ENCODE assay signal across 2 cellular contexts in the genomic region with DNA sequence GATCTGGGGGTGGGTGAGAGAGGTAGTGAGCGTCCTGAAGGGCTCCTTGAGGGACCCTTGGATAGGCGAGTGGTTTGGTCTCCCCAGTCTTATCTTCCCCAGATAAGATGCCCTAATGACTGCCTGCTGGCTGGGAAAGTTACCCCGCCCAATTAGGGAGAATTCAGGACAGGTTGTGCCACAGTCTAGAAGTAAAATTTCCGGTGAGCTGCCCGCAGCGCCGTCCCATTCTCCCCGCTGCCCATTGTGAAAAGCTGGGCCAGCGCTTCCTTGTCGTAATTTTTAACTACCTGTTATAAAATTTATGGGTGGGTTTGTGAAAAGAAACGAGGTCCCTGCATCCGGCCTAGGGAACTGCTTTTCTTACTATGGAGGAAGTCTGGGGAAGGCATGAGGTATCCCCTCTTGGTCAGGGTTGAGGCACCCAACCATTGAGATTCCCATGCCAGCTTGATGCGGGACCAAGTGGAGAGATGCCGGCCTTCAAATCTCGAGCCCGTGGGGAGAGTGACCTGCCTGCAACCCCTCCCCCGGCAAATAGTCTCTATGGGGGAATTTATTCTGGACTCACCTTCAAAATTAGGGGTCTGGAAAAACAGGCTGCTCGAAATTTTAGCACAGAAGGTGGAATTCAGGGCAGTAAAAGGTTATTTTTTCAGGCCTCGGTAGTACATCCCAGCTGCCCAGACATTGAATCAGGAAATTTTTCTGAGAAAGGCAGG.
TF ChIP-seq lines count a peak whose summit lies in the region.

No MANE protein-coding gene starts in this region.

TF ChIP-seq in HCT116, 20 proteins besides CTCF, POLR2A, EP300 and RAD21:
- TF ChIP-seq TCF7L2 (IDR thresholded peaks at IDR 0.05; ENCODE audit: borderline replicate concordance, extremely low read depth, insufficient read depth, insufficient read length) (no peak), ELF1 (IDR thresholded peaks at IDR 0.05; ENCODE audit: borderline replicate concordance, low read depth) (no peak), YY1 (IDR thresholded peaks at IDR 0.05; ENCODE audit: extremely low read depth, insufficient replicate concordance, low read depth, low read length) (no peak), CBX3 (IDR thresholded peaks at IDR 0.05; ENCODE audit: low read depth) (no peak), ZFX (IDR thresholded peaks at IDR 0.05) (no peak)
- TF ChIP-seq, protein P1, sequence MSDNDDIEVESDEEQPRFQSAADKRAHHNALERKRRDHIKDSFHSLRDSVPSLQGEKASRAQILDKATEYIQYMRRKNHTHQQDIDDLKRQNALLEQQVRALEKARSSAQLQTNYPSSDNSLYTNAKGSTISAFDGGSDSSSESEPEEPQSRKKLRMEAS (IDR thresholded peaks at IDR 0.05), result no peak
- TF ChIP-seq, protein P2, sequence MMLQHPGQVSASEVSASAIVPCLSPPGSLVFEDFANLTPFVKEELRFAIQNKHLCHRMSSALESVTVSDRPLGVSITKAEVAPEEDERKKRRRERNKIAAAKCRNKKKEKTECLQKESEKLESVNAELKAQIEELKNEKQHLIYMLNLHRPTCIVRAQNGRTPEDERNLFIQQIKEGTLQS (IDR thresholded peaks at IDR 0.05), result no peak
TF ChIP-seq in HCT116: peak in this region for 0.

TF ChIP-seq in endothelial cell of umbilical vein, 7 proteins besides CTCF, POLR2A, EP300 and RAD21:
- TF ChIP-seq MYC (IDR thresholded peaks at IDR 0.05; ENCODE audit: low read depth, low read length), result no peak
- peak; percentile 62 for TF ChIP-seq EZH2 (IDR thresholded peaks at IDR 0.05; ENCODE audit: borderline replicate concordance, low read depth, low read length, severe bottlenecking)
